In the genomic region with DNA sequence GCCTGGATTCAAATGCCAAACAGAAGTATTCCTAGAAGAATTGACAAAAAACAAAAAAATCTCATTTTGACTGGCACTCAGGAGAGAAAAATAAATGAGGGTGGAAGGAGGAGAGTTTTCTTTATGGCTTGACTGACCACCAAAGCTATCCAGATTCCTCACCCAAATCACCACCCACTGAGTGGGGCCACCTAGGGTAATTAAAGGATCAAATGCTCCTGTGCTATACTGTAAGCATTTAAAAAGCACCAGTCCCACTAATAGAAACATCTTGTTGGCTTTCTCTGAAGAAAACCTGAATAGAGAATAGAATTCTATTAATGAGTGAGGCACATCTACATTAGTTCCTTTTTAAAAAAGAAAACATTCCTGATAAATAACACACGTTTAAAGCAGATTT, we compare ENCODE assay signal across 27 cellular contexts.
"Had no signal": no experiment of that assay in that cellular context is flagged by ENCODE, and none has a peak within 500 bp of the region (broad histone marks: within the 10 kb centered on the region; RNA-seq: fewer than 3 reads in every experiment).

No MANE protein-coding gene starts in this region.

- DNase-seq: occipital lobe; ovary; posterior cingulate gyrus; psoas muscle; right cardiac atrium; right lobe of liver; sigmoid colon; small intestine; stimulated activated CD4-positive, alpha-beta T cell treated with anti-CD3 and anti-CD28 coated beads, Interleukin-15, amount 100 ng/mL, for 24 hours; stimulated activated CD4-positive, alpha-beta T cell treated with anti-CD3 and anti-CD28 coated beads, Interleukin-2, amount 100 ng/mL, for 24 hours; stimulated activated CD4-positive, alpha-beta T cell treated with anti-CD3 and anti-CD28 coated beads, Interleukin-2, amount 100 ng/mL, for 48 hours; stimulated activated CD4-positive, alpha-beta T cell treated with anti-CD3 and anti-CD28 coated beads, Interleukin-4, amount 100 ng/mL, for 24 hours; stimulated activated naive B cell treated with anti-CD40 and anti-IgM and Interleukin-4, amounts not matched to agents 10 μg/mL and 1 μg/mL and 100 μg/mL, for 72 hours; stimulated activated naive CD4-positive, alpha-beta T cell treated with Interleukin-2 at 50 U/mL for 16 hours; stomach; thyroid gland; trophoblast cell; upper lobe of left lung had no signal

- ATAC-seq: psoas muscle; right cardiac atrium; right lobe of liver; stimulated activated effector memory CD8-positive, alpha-beta T cell treated with anti-CD3 and anti-CD28 coated beads, Interleukin-12 subunit alpha, Interleukin-12 subunit beta, amount 100 ng/mL, for 72 hours; stimulated activated naive B cell treated with anti-CD40 and anti-IgM and Interleukin-4, amounts not matched to agents 10 μg/mL and 1 μg/mL and 100 μg/mL, for 72 hours had no signal

- H3K9ac ChIP-seq: neural progenitor cell, parathyroid adenoma had no signal

- H3K9me3 ChIP-seq: ovary, psoas muscle, right lobe of liver, sigmoid colon, stomach, thoracic aorta, thyroid gland, tibial nerve, upper lobe of left lung, vagina had no signal

- H3K27me3 Mint-ChIP-seq: stimulated activated naive B cell treated with anti-CD40 and anti-IgM and Interleukin-4, amounts not matched to agents 10 μg/mL and 1 μg/mL and 100 μg/mL, for 72 hours; stimulated activated naive CD8-positive, alpha-beta T cell treated with anti-CD3 and anti-CD28 coated beads, Interleukin-15, Interleukin-2, amounts not matched to agents 100 ng/mL and 50 ng/mL, for 24 hours had no signal

- H3K4me2 ChIP-seq: neural progenitor cell had no signal

- H3K27ac Mint-ChIP-seq: nephron; neural progenitor cell; progenitor cell of endocrine pancreas; stimulated activated effector memory CD8-positive, alpha-beta T cell treated with anti-CD3 and anti-CD28 coated beads, Interleukin-12 subunit alpha, Interleukin-12 subunit beta, amount 100 ng/mL, for 72 hours; stimulated activated naive B cell treated with anti-CD40 and anti-IgM and Interleukin-4, amounts not matched to agents 10 μg/mL and 1 μg/mL and 100 μg/mL, for 72 hours; stimulated activated naive CD8-positive, alpha-beta T cell treated with anti-CD3 and anti-CD28 coated beads, Interleukin-15, Interleukin-2, amounts not matched to agents 100 ng/mL and 50 ng/mL, for 24 hours had no signal

- H3K36me3 ChIP-seq: neural progenitor cell, ovary, right lobe of liver, sigmoid colon, stomach, thoracic aorta, thyroid gland, tibial nerve, upper lobe of left lung, vagina had no signal

- H3K4me3 ChIP-seq: neural progenitor cell, ovary, psoas muscle, right lobe of liver, sigmoid colon, stomach, thoracic aorta, thyroid gland, tibial nerve, upper lobe of left lung, vagina had no signal

- H3K4me3 Mint-ChIP-seq: nephron; neural progenitor cell; stimulated activated effector memory CD8-positive, alpha-beta T cell treated with anti-CD3 and anti-CD28 coated beads, Interleukin-12 subunit alpha, Interleukin-12 subunit beta, amount 100 ng/mL, for 72 hours; stimulated activated naive B cell treated with anti-CD40 and anti-IgM and Interleukin-4, amounts not matched to agents 10 μg/mL and 1 μg/mL and 100 μg/mL, for 72 hours; stimulated activated naive CD8-positive, alpha-beta T cell treated with anti-CD3 and anti-CD28 coated beads, Interleukin-15, Interleukin-2, amounts not matched to agents 100 ng/mL and 50 ng/mL, for 24 hours had no signal

- H2AFZ ChIP-seq: neural progenitor cell, parathyroid adenoma had no signal

- H3K4me1 Mint-ChIP-seq: stimulated activated effector memory CD8-positive, alpha-beta T cell treated with anti-CD3 and anti-CD28 coated beads, Interleukin-12 subunit alpha, Interleukin-12 subunit beta, amount 100 ng/mL, for 72 hours; stimulated activated naive B cell treated with anti-CD40 and anti-IgM and Interleukin-4, amounts not matched to agents 10 μg/mL and 1 μg/mL and 100 μg/mL, for 72 hours had no signal

- H3K9me3 Mint-ChIP-seq: nephron; neural progenitor cell; stimulated activated effector memory CD8-positive, alpha-beta T cell treated with anti-CD3 and anti-CD28 coated beads, Interleukin-12 subunit alpha, Interleukin-12 subunit beta, amount 100 ng/mL, for 72 hours; stimulated activated naive B cell treated with anti-CD40 and anti-IgM and Interleukin-4, amounts not matched to agents 10 μg/mL and 1 μg/mL and 100 μg/mL, for 72 hours; stimulated activated naive CD8-positive, alpha-beta T cell treated with anti-CD3 and anti-CD28 coated beads, Interleukin-15, Interleukin-2, amounts not matched to agents 100 ng/mL and 50 ng/mL, for 24 hours had no signal

- H3K79me2 ChIP-seq: parathyroid adenoma had no signal

- H3K4me1 ChIP-seq: parathyroid adenoma, psoas muscle, right lobe of liver, sigmoid colon, thyroid gland, vagina had no signal

- H3K27ac ChIP-seq: neural progenitor cell, ovary, parathyroid adenoma, psoas muscle, right lobe of liver, sigmoid colon, stomach, thoracic aorta, thyroid gland, tibial nerve, upper lobe of left lung, vagina had no signal

- H3K36me3 Mint-ChIP-seq: neural progenitor cell; stimulated activated effector memory CD8-positive, alpha-beta T cell treated with anti-CD3 and anti-CD28 coated beads, Interleukin-12 subunit alpha, Interleukin-12 subunit beta, amount 100 ng/mL, for 72 hours; stimulated activated naive B cell treated with anti-CD40 and anti-IgM and Interleukin-4, amounts not matched to agents 10 μg/mL and 1 μg/mL and 100 μg/mL, for 72 hours had no signal

- H3K27me3 ChIP-seq: neural progenitor cell, ovary, right lobe of liver, sigmoid colon, thyroid gland, tibial nerve, upper lobe of left lung, vagina had no signal
